1 cellular context compared by ENCODE assay signal in the genomic region with DNA sequence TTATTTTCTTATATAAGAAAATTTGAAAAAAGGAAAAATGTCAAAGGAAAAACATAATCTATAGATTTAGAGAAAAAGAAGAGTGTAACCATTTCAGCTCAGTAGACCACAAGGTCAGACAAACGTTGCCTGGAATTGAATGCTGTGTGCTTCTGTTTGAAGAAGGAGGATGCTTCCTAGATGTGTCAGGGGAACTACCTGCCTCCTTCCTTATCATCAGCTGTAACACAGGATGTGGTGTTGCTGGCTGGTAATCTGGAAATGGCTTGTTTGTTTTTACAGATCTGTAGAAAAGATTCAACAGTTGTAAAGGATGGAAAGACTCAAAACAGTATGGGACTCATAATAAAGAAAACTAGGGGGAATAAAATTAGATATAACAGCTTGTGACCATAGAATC.
TF ChIP-seq lines count a peak whose summit lies in the region.

No MANE protein-coding gene starts in this region.

TF ChIP-seq in K562, 482 proteins besides CTCF, POLR2A, EP300 and RAD21 (continued from another document):
- TF ChIP-seq FOSL1 (tag; conservative IDR thresholded peaks at IDR 0.05) (peak; percentile 22; the same call in 1 of the 2 replicates), SIN3B (IDR thresholded peaks at IDR 0.05; ENCODE audit: low read depth) (no peak), CHD2 (IDR thresholded peaks at IDR 0.05; ENCODE audit: low read depth, low read length) (no peak), RCOR1 (IDR thresholded peaks at IDR 0.05; ENCODE audit: borderline replicate concordance in 1 of 2, low read depth in 2 of 2, low read length in 2 of 2) (peak in 1 of 2 experiments; percentile 86; a peak in 2 of 4 replicates), KDM1A (IDR thresholded peaks at IDR 0.05) (peak in 1 of 2 experiments; percentile 31; a peak in 2 of 4 replicates), PHF20 (IDR thresholded peaks at IDR 0.05; ENCODE audit: partially characterized antibody) (no peak), ARID1B (IDR thresholded peaks at IDR 0.05) (peak; percentile 67; the same call in 1 of the 2 replicates), LEF1 (IDR thresholded peaks at IDR 0.05) (no peak), CBFA2T3 (IDR thresholded peaks at IDR 0.05) (peak; percentile 65; the same call in 1 of the 2 replicates), SMARCA4 (IDR thresholded peaks at IDR 0.05) (peak; percentile 54; the same call in 1 of the 2 replicates), FOXP4 (CRISPR knock-in tag; IDR thresholded peaks at IDR 0.05; ENCODE audit: borderline replicate concordance) (no peak), TAL1 (IDR thresholded peaks at IDR 0.05) (peak; percentile 37), PPARD (CRISPR knock-in tag; IDR thresholded peaks at IDR 0.05) (no peak), NBN (IDR thresholded peaks at IDR 0.05; ENCODE audit: low read depth) (no peak), SMARCE1 (IDR thresholded peaks at IDR 0.05) (peak; percentile 77), TCF3 (CRISPR knock-in tag; IDR thresholded peaks at IDR 0.05) (peak; percentile 66), SIX5 (IDR thresholded peaks at IDR 0.05; ENCODE audit: borderline replicate concordance in 1 of 2, insufficient read depth in 1 of 2, low read depth in 1 of 2, low read length in 2 of 2) (no peak), STAT5A (IDR thresholded peaks at IDR 0.05; ENCODE audit: borderline replicate concordance, low read length) (no peak), ETV1 (tag; conservative IDR thresholded peaks at IDR 0.05; ENCODE audit: low read depth) (peak; percentile 77; the same call in 1 of the 2 replicates), SOX6 (IDR thresholded peaks at IDR 0.05) (peak; percentile 70; the same call in 1 of the 2 replicates), NONO (IDR thresholded peaks at IDR 0.05; ENCODE audit: low read depth in 2 of 2, low read length in 1 of 2) (no peak), FOXO4 (CRISPR knock-in tag; IDR thresholded peaks at IDR 0.05) (no peak), TEAD2 (tag; IDR thresholded peaks at IDR 0.05) (no peak), ZSCAN29 (IDR thresholded peaks at IDR 0.05) (no peak), POLR2AphosphoS5 (IDR thresholded peaks at IDR 0.05; ENCODE audit: control insufficient read depth, insufficient read depth, low read depth, low read length) (no peak), TEAD4 (IDR thresholded peaks at IDR 0.05; ENCODE audit: low read length) (peak; percentile 67; the same call in 1 of the 2 replicates), TEAD4 (CRISPR knock-in tag; IDR thresholded peaks at IDR 0.05; ENCODE audit: borderline replicate concordance) (no peak), SETDB1 (IDR thresholded peaks at IDR 0.05; ENCODE audit: low read length) (no peak), RNF2 (IDR thresholded peaks at IDR 0.05) (peak; percentile 79; the same call in 1 of the 2 replicates), ETV6 (IDR thresholded peaks at IDR 0.05; ENCODE audit: borderline replicate concordance in 1 of 2, low read depth in 2 of 2, low read length in 1 of 2) (peak in 1 of 2 experiments; percentile 37; a peak in 1 of 4 replicates), ETV6 (CRISPR knock-in tag; IDR thresholded peaks at IDR 0.05; ENCODE audit: borderline replicate concordance) (no peak), WHSC1 (IDR thresholded peaks at IDR 0.05; ENCODE audit: low read length) (no peak), ZEB2 (IDR thresholded peaks at IDR 0.05) (peak; percentile 90), HMG20A (CRISPR knock-in tag; conservative IDR thresholded peaks at IDR 0.05) (no peak), FOXA3 (CRISPR knock-in tag; conservative IDR thresholded peaks at IDR 0.05 in 1 of 2, IDR thresholded peaks at IDR 0.05 in 1 of 2) (peak; percentile 83 to 99), DPF2 (IDR thresholded peaks at IDR 0.05) (peak; percentile 66), ZNF668 (CRISPR knock-in tag; IDR thresholded peaks at IDR 0.05) (no peak)
- TF ChIP-seq, protein P1, sequence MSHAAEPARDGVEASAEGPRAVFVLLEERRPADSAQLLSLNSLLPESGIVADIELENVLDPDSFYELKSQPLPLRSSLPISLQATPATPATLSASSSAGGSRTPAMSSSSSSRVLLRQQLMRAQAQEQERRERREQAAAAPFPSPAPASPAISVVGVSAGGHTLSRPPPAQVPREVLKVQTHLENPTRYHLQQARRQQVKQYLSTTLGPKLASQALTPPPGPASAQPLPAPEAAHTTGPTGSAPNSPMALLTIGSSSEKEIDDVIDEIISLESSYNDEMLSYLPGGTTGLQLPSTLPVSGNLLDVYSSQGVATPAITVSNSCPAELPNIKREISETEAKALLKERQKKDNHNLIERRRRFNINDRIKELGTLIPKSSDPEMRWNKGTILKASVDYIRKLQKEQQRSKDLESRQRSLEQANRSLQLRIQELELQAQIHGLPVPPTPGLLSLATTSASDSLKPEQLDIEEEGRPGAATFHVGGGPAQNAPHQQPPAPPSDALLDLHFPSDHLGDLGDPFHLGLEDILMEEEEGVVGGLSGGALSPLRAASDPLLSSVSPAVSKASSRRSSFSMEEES (CRISPR knock-in tag; IDR thresholded peaks at IDR 0.05) = no peak
- TF ChIP-seq, protein P2, sequence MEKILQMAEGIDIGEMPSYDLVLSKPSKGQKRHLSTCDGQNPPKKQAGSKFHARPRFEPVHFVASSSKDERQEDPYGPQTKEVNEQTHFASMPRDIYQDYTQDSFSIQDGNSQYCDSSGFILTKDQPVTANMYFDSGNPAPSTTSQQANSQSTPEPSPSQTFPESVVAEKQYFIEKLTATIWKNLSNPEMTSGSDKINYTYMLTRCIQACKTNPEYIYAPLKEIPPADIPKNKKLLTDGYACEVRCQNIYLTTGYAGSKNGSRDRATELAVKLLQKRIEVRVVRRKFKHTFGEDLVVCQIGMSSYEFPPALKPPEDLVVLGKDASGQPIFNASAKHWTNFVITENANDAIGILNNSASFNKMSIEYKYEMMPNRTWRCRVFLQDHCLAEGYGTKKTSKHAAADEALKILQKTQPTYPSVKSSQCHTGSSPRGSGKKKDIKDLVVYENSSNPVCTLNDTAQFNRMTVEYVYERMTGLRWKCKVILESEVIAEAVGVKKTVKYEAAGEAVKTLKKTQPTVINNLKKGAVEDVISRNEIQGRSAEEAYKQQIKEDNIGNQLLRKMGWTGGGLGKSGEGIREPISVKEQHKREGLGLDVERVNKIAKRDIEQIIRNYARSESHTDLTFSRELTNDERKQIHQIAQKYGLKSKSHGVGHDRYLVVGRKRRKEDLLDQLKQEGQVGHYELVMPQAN (IDR thresholded peaks at IDR 0.05; ENCODE audit: borderline replicate concordance) = no peak
- TF ChIP-seq, protein P3, sequence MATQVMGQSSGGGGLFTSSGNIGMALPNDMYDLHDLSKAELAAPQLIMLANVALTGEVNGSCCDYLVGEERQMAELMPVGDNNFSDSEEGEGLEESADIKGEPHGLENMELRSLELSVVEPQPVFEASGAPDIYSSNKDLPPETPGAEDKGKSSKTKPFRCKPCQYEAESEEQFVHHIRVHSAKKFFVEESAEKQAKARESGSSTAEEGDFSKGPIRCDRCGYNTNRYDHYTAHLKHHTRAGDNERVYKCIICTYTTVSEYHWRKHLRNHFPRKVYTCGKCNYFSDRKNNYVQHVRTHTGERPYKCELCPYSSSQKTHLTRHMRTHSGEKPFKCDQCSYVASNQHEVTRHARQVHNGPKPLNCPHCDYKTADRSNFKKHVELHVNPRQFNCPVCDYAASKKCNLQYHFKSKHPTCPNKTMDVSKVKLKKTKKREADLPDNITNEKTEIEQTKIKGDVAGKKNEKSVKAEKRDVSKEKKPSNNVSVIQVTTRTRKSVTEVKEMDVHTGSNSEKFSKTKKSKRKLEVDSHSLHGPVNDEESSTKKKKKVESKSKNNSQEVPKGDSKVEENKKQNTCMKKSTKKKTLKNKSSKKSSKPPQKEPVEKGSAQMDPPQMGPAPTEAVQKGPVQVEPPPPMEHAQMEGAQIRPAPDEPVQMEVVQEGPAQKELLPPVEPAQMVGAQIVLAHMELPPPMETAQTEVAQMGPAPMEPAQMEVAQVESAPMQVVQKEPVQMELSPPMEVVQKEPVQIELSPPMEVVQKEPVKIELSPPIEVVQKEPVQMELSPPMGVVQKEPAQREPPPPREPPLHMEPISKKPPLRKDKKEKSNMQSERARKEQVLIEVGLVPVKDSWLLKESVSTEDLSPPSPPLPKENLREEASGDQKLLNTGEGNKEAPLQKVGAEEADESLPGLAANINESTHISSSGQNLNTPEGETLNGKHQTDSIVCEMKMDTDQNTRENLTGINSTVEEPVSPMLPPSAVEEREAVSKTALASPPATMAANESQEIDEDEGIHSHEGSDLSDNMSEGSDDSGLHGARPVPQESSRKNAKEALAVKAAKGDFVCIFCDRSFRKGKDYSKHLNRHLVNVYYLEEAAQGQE (CRISPR knock-in tag; IDR thresholded peaks at IDR 0.05; ENCODE audit: low read depth) = no peak
